1 cellular context compared by ENCODE assay signal in genomic region chr19:55377356-55378131, GRCh38.
TF ChIP-seq lines count a peak whose summit lies in the region.

No MANE protein-coding gene starts in this region.

TF ChIP-seq in HepG2, 621 proteins besides CTCF, POLR2A, EP300 and RAD21 (continued from another document):
- TF ChIP-seq IRX3 (CRISPR knock-in tag; IDR thresholded peaks at IDR 0.05; ENCODE audit: borderline replicate concordance, low read depth) (no peak), SP4 (CRISPR knock-in tag; IDR thresholded peaks at IDR 0.05) (peak; percentile 43; the same call in 1 of the 2 replicates), ZNF143 (CRISPR knock-in tag; IDR thresholded peaks at IDR 0.05) (no peak), ZFX (CRISPR knock-in tag; IDR thresholded peaks at IDR 0.05; ENCODE audit: low read depth) (peak; percentile 80), ZFP90 (CRISPR knock-in tag; IDR thresholded peaks at IDR 0.05; ENCODE audit: borderline replicate concordance) (no peak), ZNF451 (CRISPR knock-in tag; IDR thresholded peaks at IDR 0.05) (0 out of 2 replicates have a peak, but pooled peaks have one; percentile 41), SAP130 (CRISPR knock-in tag; IDR thresholded peaks at IDR 0.05; ENCODE audit: low read depth) (peak; percentile 50), FOXA3 (CRISPR knock-in tag; IDR thresholded peaks at IDR 0.05) (0 out of 2 replicates have a peak, but pooled peaks have one; percentile 6), FOXP4 (CRISPR knock-in tag; IDR thresholded peaks at IDR 0.05) (0 out of 2 replicates have a peak, but pooled peaks have one; percentile 19), ZBTB4 (CRISPR knock-in tag; IDR thresholded peaks at IDR 0.05; ENCODE audit: borderline replicate concordance) (no peak), ZNF850 (CRISPR knock-in tag; conservative IDR thresholded peaks at IDR 0.05) (no peak), LCORL (IDR thresholded peaks at IDR 0.05) (no peak), LCORL (CRISPR knock-in tag; IDR thresholded peaks at IDR 0.05) (peak; percentile 34; the same call in 1 of the 2 replicates)
